Comparison of ENCODE assay signal across 23 cellular contexts in the genomic region with DNA sequence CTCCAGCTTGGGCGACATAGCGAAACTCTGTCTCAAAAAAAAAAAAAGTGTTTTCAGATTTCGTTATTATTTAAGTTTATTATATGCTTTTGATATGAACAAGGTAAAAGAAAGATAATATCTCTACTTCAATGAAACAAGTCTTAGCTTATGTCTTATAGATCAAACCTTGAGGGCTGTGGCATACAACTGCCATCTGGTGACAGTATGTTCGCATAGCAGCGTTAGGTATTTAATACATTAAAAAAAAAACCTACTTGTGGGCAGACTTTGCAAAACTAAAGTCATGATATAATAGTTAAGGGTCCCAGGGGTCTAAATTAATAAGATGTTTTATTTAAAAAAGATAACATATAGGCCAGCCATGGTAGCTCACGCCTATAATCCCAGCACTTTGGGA.
DNase-seq lines count a peak whose midpoint lies in the region; ATAC-seq, FAIRE-seq and TF ChIP-seq lines count a peak whose summit lies in the region.
"Had no signal": no experiment of that assay in that cellular context is flagged by ENCODE, and none has a peak within 500 bp of the region (broad histone marks: within the 10 kb centered on the region; RNA-seq: fewer than 3 reads in every experiment).

No MANE protein-coding gene starts in this region.

- TF ChIP-seq CTCF in LNCaP clone FGC (IDR thresholded peaks at IDR 0.05; ENCODE audit: control insufficient read depth, extremely low read depth, insufficient read depth), result peak; percentile 28; the same call in 1 of the 2 replicates
- TF ChIP-seq CTCF in GM12878 (IDR thresholded peaks at IDR 0.05 in 2 of 3, conservative IDR thresholded peaks at IDR 0.05 in 1 of 3; ENCODE audit: control insufficient read depth in 2 of 3, extremely low read depth in 1 of 3, insufficient read depth in 1 of 3, low read depth in 3 of 3, low read length in 3 of 3), result peak in 1 of 3 experiments; percentile 18; a peak in 1 of 6 replicates
- TF ChIP-seq CTCF in nephron progenitor cell (IDR thresholded peaks at IDR 0.05), result peak; percentile 9
- TF ChIP-seq CTCF in GM20000 (IDR thresholded peaks at IDR 0.05; ENCODE audit: extremely low read depth, missing control alignments), result no peak
- no peak for TF ChIP-seq CTCF in adrenal gland (IDR thresholded peaks at IDR 0.05)

- H3K27me3 Mint-ChIP-seq in nephron progenitor cell (ENCODE audit: low read depth, poor library complexity), result peaks cover 4% of the 10 kb centered on the region
- no peaks in the 10 kb centered on the region for H3K27me3 Mint-ChIP-seq in effector memory CD8-positive, alpha-beta T cell
- H3K27me3 Mint-ChIP-seq: activated naive CD8-positive, alpha-beta T cell treated with anti-CD3 and anti-CD28 coated beads, Interleukin-2, amount 10 ng/mL, durations not matched to agents 7 days and 5 days; CD4-positive, alpha-beta T cell; dendritic cell treated with granulocyte-macrophage colony-stimulating factor and Interleukin-4, amounts not matched to agents 40 ng/mL and 50 ng/mL, for 4 days had no signal

- H3K4me2 ChIP-seq in GM12878 (ENCODE audit: control insufficient read depth, insufficient read depth), result no peak overlapping the region

- intact Hi-C loops in GM12878 (cut with micrococcal nuclease; ENCODE audit: unreplicated experiment) (loop anchor here (10.0 kb wide), 1 partner anchor 227 kb away; no protein-coding TSS in a partner anchor), adrenal gland (cut with DNase I) (no loop called here)

- peak; percentile 37; the same call in 1 of the 2 replicates for TF ChIP-seq RAD21 in GM12878 (IDR thresholded peaks at IDR 0.05; ENCODE audit: insufficient read depth, low read depth, low read length)

- H3K4me3 Mint-ChIP-seq in nephron progenitor cell, result no peak overlapping the region
- no peak overlapping the region for H3K4me3 Mint-ChIP-seq in effector memory CD8-positive, alpha-beta T cell
- H3K4me3 Mint-ChIP-seq: activated naive CD8-positive, alpha-beta T cell treated with anti-CD3 and anti-CD28 coated beads, Interleukin-2, amount 10 ng/mL, durations not matched to agents 7 days and 5 days; activated T-helper 1 cell treated with anti-CD3 and anti-CD28 coated beads, Interleukin-12 subunit alpha, Interleukin-12 subunit beta, Interleukin-2, Interleukin-4 antibody, amounts not matched to agents 30 ng/mL and 10 ng/mL and 1 ng/mL, durations not matched to agents 14 hours and 24 hours and 36 hours; CD4-positive, alpha-beta T cell; dendritic cell treated with granulocyte-macrophage colony-stimulating factor and Interleukin-4, amounts not matched to agents 40 ng/mL and 50 ng/mL, for 4 days; stimulated activated naive B cell treated with anti-CD40 and anti-IgM and Interleukin-4, amounts not matched to agents 10 μg/mL and 1 μg/mL and 100 μg/mL, for 72 hours; T-helper 2 cell treated with Interferon-gamma antibody and Interleukin-4, amounts not matched to agents 5 μg/mL and 100 μg/mL, for 36 hours had no signal

- H3K36me3 ChIP-seq in GM12878 (ENCODE audit: control insufficient read depth in 2 of 2, insufficient read depth in 2 of 2, low read length in 1 of 2) (no peaks in the 10 kb centered on the region), adrenal gland (replicated peaks in 1 of 2) (no peaks in the 10 kb centered on the region)
- H3K36me3 ChIP-seq: esophagus muscularis mucosa, lower lobe of right lung, tibial artery had no signal

- no peaks in the 10 kb centered on the region for H3K36me3 Mint-ChIP-seq in nephron progenitor cell (ENCODE audit: low read depth)
- no peaks in the 10 kb centered on the region for H3K36me3 Mint-ChIP-seq in effector memory CD8-positive, alpha-beta T cell (ENCODE audit: insufficient read depth)
- H3K36me3 Mint-ChIP-seq: activated naive CD8-positive, alpha-beta T cell treated with anti-CD3 and anti-CD28 coated beads, Interleukin-2, amount 10 ng/mL, durations not matched to agents 7 days and 5 days; stimulated activated naive B cell treated with anti-CD40 and anti-IgM and Interleukin-4, amounts not matched to agents 10 μg/mL and 1 μg/mL and 100 μg/mL, for 72 hours had no signal

- no TSS peak for BruUV-seq in GM12878 (replicated peaks; lab: Mats Ljungman, UMichigan)

- H3K27me3 ChIP-seq in GM12878 (replicated peaks in 1 of 2; ENCODE audit: control insufficient read depth in 2 of 2, insufficient read depth in 2 of 2, low read length in 1 of 2), result no peaks in the 10 kb centered on the region
- no peaks in the 10 kb centered on the region for H3K27me3 ChIP-seq in adrenal gland
- H3K27me3 ChIP-seq: esophagus muscularis mucosa, tibial artery had no signal

- H3K9me3 Mint-ChIP-seq in nephron progenitor cell, result no peaks in the 10 kb centered on the region
- H3K9me3 Mint-ChIP-seq in effector memory CD8-positive, alpha-beta T cell, result peaks cover 0 to 2% of the 10 kb centered on the region in 2 donors
- H3K9me3 Mint-ChIP-seq: activated naive CD8-positive, alpha-beta T cell treated with anti-CD3 and anti-CD28 coated beads, Interleukin-2, amount 10 ng/mL, durations not matched to agents 7 days and 5 days; activated T-helper 1 cell treated with anti-CD3 and anti-CD28 coated beads, Interleukin-12 subunit alpha, Interleukin-12 subunit beta, Interleukin-2, Interleukin-4 antibody, amounts not matched to agents 30 ng/mL and 10 ng/mL and 1 ng/mL, durations not matched to agents 14 hours and 24 hours and 36 hours; CD4-positive, alpha-beta T cell; dendritic cell treated with granulocyte-macrophage colony-stimulating factor and Interleukin-4, amounts not matched to agents 40 ng/mL and 50 ng/mL, for 4 days; stimulated activated naive B cell treated with anti-CD40 and anti-IgM and Interleukin-4, amounts not matched to agents 10 μg/mL and 1 μg/mL and 100 μg/mL, for 72 hours; T-helper 2 cell treated with Interferon-gamma antibody and Interleukin-4, amounts not matched to agents 5 μg/mL and 100 μg/mL, for 36 hours had no signal

- RAD21 ChIA-PET in GM12878 (lab: Charles Lee; ENCODE audit: unreplicated experiment), result no interaction called here

- peaks cover 12% of the 10 kb centered on the region for H3K4me1 Mint-ChIP-seq in nephron progenitor cell
- H3K4me1 Mint-ChIP-seq in effector memory CD8-positive, alpha-beta T cell (ENCODE audit: low read depth in 2 of 2), result no peaks in the 10 kb centered on the region
- H3K4me1 Mint-ChIP-seq: activated naive CD8-positive, alpha-beta T cell treated with anti-CD3 and anti-CD28 coated beads, Interleukin-2, amount 10 ng/mL, durations not matched to agents 7 days and 5 days; stimulated activated naive B cell treated with anti-CD40 and anti-IgM and Interleukin-4, amounts not matched to agents 10 μg/mL and 1 μg/mL and 100 μg/mL, for 72 hours had no signal

- CTCF ChIA-PET in GM12878 (lab: Yijun Ruan, JAX), result interaction anchor here (0.6 to 0.7 kb wide), 3 partner anchors 106 to 157 kb away, joined by 3 to 4 read pairs (median 3); no protein-coding TSS in a partner anchor

- POLR2A ChIA-PET in GM12878 (lab: Charles Lee), result no interaction called here

- H3K4me3 ChIP-seq in LNCaP clone FGC (ENCODE audit: low read depth, low read length) (no peak overlapping the region), GM12878 (no peak overlapping the region), adrenal gland (no peak overlapping the region)
- H3K4me3 ChIP-seq: esophagus muscularis mucosa, lower lobe of right lung, tibial artery had no signal

- in situ Hi-C loops in GM12878 (cut with MboI), result no loop called here

- peak; percentile 9 for DNase-seq in DMS 273 (lab: John Stamatoyannopoulos, UW; ENCODE audit: unreplicated experiment)
- no peak for DNase-seq in DMS 273 treated with DMSO at 0.1 percent for 48 hours (lab: John Stamatoyannopoulos, UW)
- DNase-seq in LNCaP clone FGC (ENCODE audit: low read depth), result peak; percentile 11
- DNase-seq in GM12878 (ENCODE audit: low read depth, low spot score), result no peak
- DNase-seq in nephron progenitor cell, result no peak
- no peak for DNase-seq in GM20000 (ENCODE audit: low spot score)
- DNase-seq in effector memory CD8-positive, alpha-beta T cell, result no peak
- DNase-seq in adrenal gland, result no peak
- DNase-seq: 8988T; activated CD8-positive, alpha-beta memory T cell treated with anti-CD3 and anti-CD28 coated beads for 24 hours; activated naive CD8-positive, alpha-beta T cell treated with anti-CD3 and anti-CD28 coated beads, Interleukin-2, amount 10 ng/mL, durations not matched to agents 7 days and 5 days; CD4-positive, alpha-beta T cell; glutamatergic neuron; lower lobe of right lung; NCI-H446 treated with DMSO at 0.1 percent for 48 hours; stimulated activated naive B cell treated with anti-CD40 and anti-IgM and Interleukin-4, amounts not matched to agents 10 μg/mL and 1 μg/mL and 100 μg/mL, for 72 hours; tibial artery had no signal

- H3K9ac ChIP-seq in GM12878 (ENCODE audit: control insufficient read depth, insufficient read depth, low read length), result no peak overlapping the region

- H3K4me1 ChIP-seq in GM12878 (ENCODE audit: control insufficient read depth, insufficient read depth, low read length) (no peaks in the 10 kb centered on the region), adrenal gland (replicated peaks in 1 of 2) (no peaks in the 10 kb centered on the region)
- H3K4me1 ChIP-seq: esophagus muscularis mucosa, lower lobe of right lung, tibial artery had no signal

- no peak for FAIRE-seq in GM12878 (lab: Jason Lieb, UNC)

- H3K27ac Mint-ChIP-seq in nephron progenitor cell, result no peak overlapping the region
- H3K27ac Mint-ChIP-seq in effector memory CD8-positive, alpha-beta T cell, result no peak overlapping the region
- H3K27ac Mint-ChIP-seq: activated naive CD8-positive, alpha-beta T cell treated with anti-CD3 and anti-CD28 coated beads, Interleukin-2, amount 10 ng/mL, durations not matched to agents 7 days and 5 days; activated T-helper 1 cell treated with anti-CD3 and anti-CD28 coated beads, Interleukin-12 subunit alpha, Interleukin-12 subunit beta, Interleukin-2, Interleukin-4 antibody, amounts not matched to agents 30 ng/mL and 10 ng/mL and 1 ng/mL, durations not matched to agents 14 hours and 24 hours and 36 hours; CD4-positive, alpha-beta T cell; dendritic cell treated with granulocyte-macrophage colony-stimulating factor and Interleukin-4, amounts not matched to agents 40 ng/mL and 50 ng/mL, for 4 days; stimulated activated naive B cell treated with anti-CD40 and anti-IgM and Interleukin-4, amounts not matched to agents 10 μg/mL and 1 μg/mL and 100 μg/mL, for 72 hours; T-helper 2 cell treated with Interferon-gamma antibody and Interleukin-4, amounts not matched to agents 5 μg/mL and 100 μg/mL, for 36 hours had no signal

- no peaks in the 10 kb centered on the region for H4K20me1 ChIP-seq in GM12878 (ENCODE audit: control insufficient read depth, insufficient read depth)

- H2AFZ ChIP-seq in GM12878 (ENCODE audit: control insufficient read depth, low read depth, low read length), result no peak overlapping the region

- no peaks in the 10 kb centered on the region for H3K9me3 ChIP-seq in GM12878 (replicated peaks; ENCODE audit: control insufficient read depth, insufficient read depth, low read length)
- H3K9me3 ChIP-seq in adrenal gland (replicated peaks in 1 of 3), result no peaks in the 10 kb centered on the region
- H3K9me3 ChIP-seq: esophagus muscularis mucosa, lower lobe of right lung, tibial artery had no signal

- ATAC-seq in GM12878, result no peak
- no peak for ATAC-seq in effector memory CD8-positive, alpha-beta T cell (replicated peaks)
- ATAC-seq: activated CD4-positive, CD25-positive, alpha-beta regulatory T cell treated with anti-CD3 and anti-CD28 coated beads, Interleukin-2, amount 50 U/mL, for 24 hours; lower lobe of right lung; sciatic nerve; stimulated activated naive B cell treated with anti-CD40 and anti-IgM and Interleukin-4, amounts not matched to agents 10 μg/mL and 1 μg/mL and 100 μg/mL, for 72 hours had no signal

- 67% methylated on average over 6 of the region's 6 CpGs for WGBS in GM12878 (ENCODE audit: insufficient coverage, insufficient replicate concordance, low lambda C conversion rate, missing lambda C conversion rate)
- 77 to 88% (median 79%) methylated on average over 6 of the region's 6 CpGs for WGBS in adrenal gland, 4 donors

- no peak for TF ChIP-seq POLR2A in GM12878 (IDR thresholded peaks at IDR 0.05; ENCODE audit: low read depth, low read length)
- TF ChIP-seq POLR2A in adrenal gland (IDR thresholded peaks at IDR 0.05), result no peak

- no peak for TF ChIP-seq EP300 in GM12878 (IDR thresholded peaks at IDR 0.05; ENCODE audit: borderline replicate concordance in 1 of 2, control insufficient read depth in 1 of 2, low read depth in 2 of 2, low read length in 2 of 2)

- H3K27ac ChIP-seq in GM12878 (ENCODE audit: control insufficient read depth, insufficient read depth), result no peak overlapping the region
- no peak overlapping the region for H3K27ac ChIP-seq in adrenal gland
- H3K27ac ChIP-seq: esophagus muscularis mucosa, lower lobe of right lung, tibial artery had no signal

- SMC1A ChIA-PET in GM12878 (lab: Charles Lee; ENCODE audit: uncharacterized antibody, unreplicated experiment), result interaction anchor here (0.7 to 1.7 kb wide), 3 partner anchors 15 to 136 kb away, joined by 3 to 5 read pairs (median 3); no protein-coding TSS in a partner anchor

- H3K79me2 ChIP-seq in GM12878 (ENCODE audit: control insufficient read depth, insufficient read depth, low read length), result no peaks in the 10 kb centered on the region

Comparison
In these comparisons a context has a peak if more than half of its experiments do, and no peak if none do; other contexts are left out.
1. DNase-seq: peak in DMS 273 (single experiment) and LNCaP clone FGC (single experiment); none in DMS 273 treated with DMSO at 0.1 percent for 48 hours (single experiment), GM12878 (single experiment), nephron progenitor cell (single experiment), GM20000 (single experiment), effector memory CD8-positive, alpha-beta T cell (0 of 3) and adrenal gland (0 of 7).
2. CTCF ChIP-seq: peak in LNCaP clone FGC (single experiment) and nephron progenitor cell (single experiment); none in GM20000 (single experiment) and adrenal gland (0 of 6).